Comparison of ENCODE assay signal across 1 cellular context in the genomic region with DNA sequence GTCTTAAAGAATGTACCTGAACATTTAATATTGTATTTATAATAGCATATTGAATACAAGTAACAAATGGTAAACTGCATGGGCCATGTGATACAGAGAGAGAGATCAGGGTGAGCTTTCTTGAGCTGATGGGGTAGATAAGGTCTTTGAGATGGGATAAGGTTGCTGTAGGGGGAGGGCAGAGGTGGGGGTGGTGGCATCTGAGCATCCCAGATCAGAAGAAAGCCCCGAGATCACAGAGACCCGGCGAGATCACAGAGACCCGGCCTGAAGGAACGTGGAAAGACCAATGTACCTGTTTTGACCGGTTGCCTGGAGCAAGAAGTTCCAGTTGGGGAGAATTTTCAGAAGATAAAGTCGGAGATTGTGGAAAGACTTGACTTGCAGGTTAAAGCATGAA.
TF ChIP-seq lines count a peak whose summit lies in the region.

No MANE protein-coding gene starts in this region.

TF ChIP-seq in GM12891, 5 proteins besides CTCF, POLR2A, EP300 and RAD21 (continued from another document):
- no peak for TF ChIP-seq PAX5 (IDR thresholded peaks at IDR 0.05; ENCODE audit: insufficient read depth, low read length, severe bottlenecking)
- TF ChIP-seq POLR2AphosphoS5 (IDR thresholded peaks at IDR 0.05; ENCODE audit: low read depth, low read length), result no peak
TF ChIP-seq in GM12891: peak in this region for 0.
